Comparison of ENCODE assay signal across 16 cellular contexts in genomic region chr5:11251242-11251641, GRCh38.
DNase-seq lines count a peak whose midpoint lies in the region; ATAC-seq, FAIRE-seq and TF ChIP-seq lines count a peak whose summit lies in the region.
"Had no signal": no experiment of that assay in that cellular context is flagged by ENCODE, and none has a peak within 500 bp of the region (broad histone marks: within the 10 kb centered on the region; RNA-seq: fewer than 3 reads in every experiment).

No MANE protein-coding gene starts in this region.

- peaks cover 5% of the 10 kb centered on the region for H3K4me1 ChIP-seq in astrocyte (ENCODE audit: insufficient read depth, low read length)
- H3K4me1 ChIP-seq in keratinocyte (ENCODE audit: control insufficient read depth, extremely low read depth, insufficient read depth, low read length) = peaks cover 26% of the 10 kb centered on the region
- H3K4me1 ChIP-seq: HAP-1 had no signal

- H3K4me2 ChIP-seq in astrocyte (ENCODE audit: low read length) (no peak overlapping the region), keratinocyte (ENCODE audit: control insufficient read depth, extremely low read depth, insufficient read depth, low read depth, low read length) (peak overlapping the region; percentile 77)

- H3K9me3 Mint-ChIP-seq in astrocyte (ENCODE audit: unreplicated experiment) = no peaks in the 10 kb centered on the region

- H3K9me3 ChIP-seq in astrocyte (ENCODE audit: insufficient read depth, low read depth, low read length) = no peaks in the 10 kb centered on the region
- H3K9me3 ChIP-seq in keratinocyte (ENCODE audit: control insufficient read depth, low read depth, low read length) = no peaks in the 10 kb centered on the region
- H3K9me3 ChIP-seq: HAP-1 had no signal

- no peak for FAIRE-seq in astrocyte (lab: Jason Lieb, UNC)
- peak; percentile 96 for FAIRE-seq in keratinocyte (lab: Jason Lieb, UNC)
- FAIRE-seq: TTC549 had no signal

- no peak overlapping the region for H3K27ac Mint-ChIP-seq in astrocyte (ENCODE audit: unreplicated experiment)

- no peaks in the 10 kb centered on the region for H3K27me3 ChIP-seq in astrocyte (ENCODE audit: insufficient read depth, low read length)
- H3K27me3 ChIP-seq in keratinocyte (ENCODE audit: control insufficient read depth, extremely low read depth, insufficient read depth, low read length) = no peaks in the 10 kb centered on the region
- H3K27me3 ChIP-seq in H7 (ENCODE audit: control insufficient read depth, insufficient read depth, low read length) = no peaks in the 10 kb centered on the region

- H3K9ac ChIP-seq in astrocyte (ENCODE audit: low read length) (no peak overlapping the region), keratinocyte (ENCODE audit: control insufficient read depth, extremely low read depth, insufficient read depth, low read length) (no peak overlapping the region)

- H3K9me1 ChIP-seq in keratinocyte (ENCODE audit: control insufficient read depth, extremely low read depth, insufficient read depth, low read length) = no peaks in the 10 kb centered on the region

- peaks cover 2% of the 10 kb centered on the region for H3K27me3 Mint-ChIP-seq in astrocyte (ENCODE audit: low read depth, unreplicated experiment)
- H3K27me3 Mint-ChIP-seq: central memory CD8-positive, alpha-beta T cell had no signal

- H3K79me2 ChIP-seq in astrocyte (ENCODE audit: insufficient read depth, low read length) (no peaks in the 10 kb centered on the region), keratinocyte (ENCODE audit: control insufficient read depth, insufficient read depth, low read length) (no peaks in the 10 kb centered on the region)

- H3K36me3 Mint-ChIP-seq in astrocyte (ENCODE audit: low read depth, unreplicated experiment) = no peaks in the 10 kb centered on the region

- DNase-seq in AG10803 (ENCODE audit: low read depth) (peak; percentile 1), HS-5 (ENCODE audit: low read depth) (peak; percentile 73), astrocyte (ENCODE audit: low read depth) (peak; percentile 46), keratinocyte (ENCODE audit: low read depth, low spot score) (peak; percentile 25), H7 (no peak)
- DNase-seq: activated CD8-positive, alpha-beta memory T cell treated with anti-CD3 and anti-CD28 coated beads for 24 hours; NCI-H1436; SHP77 treated with DMSO at 0.1 percent for 48 hours; stimulated activated CD4-positive, alpha-beta T cell treated with anti-CD3 and anti-CD28 coated beads, Interleukin-4, amount 100 ng/mL, for 1 hour; stimulated activated naive CD4-positive, alpha-beta T cell had no signal

- H3K4me3 Mint-ChIP-seq in astrocyte (ENCODE audit: unreplicated experiment) = no peak overlapping the region
- H3K4me3 Mint-ChIP-seq: central memory CD8-positive, alpha-beta T cell had no signal

- H4K20me1 ChIP-seq in astrocyte (ENCODE audit: insufficient read depth, low read length) (no peaks in the 10 kb centered on the region), keratinocyte (ENCODE audit: control insufficient read depth, extremely low read depth, insufficient read depth, low read length) (no peaks in the 10 kb centered on the region)

- TF ChIP-seq CTCF in AG10803 (conservative IDR thresholded peaks at IDR 0.05; ENCODE audit: low read length) (no peak), astrocyte (IDR thresholded peaks at IDR 0.05; ENCODE audit: insufficient read depth, low read depth, low read length) (no peak), keratinocyte (optimal IDR thresholded peaks at IDR 0.05 in 1 of 3, IDR thresholded peaks at IDR 0.05 in 1 of 3, conservative IDR thresholded peaks at IDR 0.05 in 1 of 3; ENCODE audit: extremely low read depth in 1 of 3, insufficient read depth in 2 of 3, low read length in 3 of 3) (no peak)

- H3K27ac ChIP-seq in astrocyte (ENCODE audit: low read depth, low read length) = no peak overlapping the region
- peak overlapping the region; percentile 7 for H3K27ac ChIP-seq in keratinocyte (ENCODE audit: control insufficient read depth, insufficient read depth, low read length)

- no peaks in the 10 kb centered on the region for H3K36me3 ChIP-seq in astrocyte (ENCODE audit: insufficient read depth, low read length)
- H3K36me3 ChIP-seq in keratinocyte (ENCODE audit: control insufficient read depth in 2 of 2, extremely low read depth in 1 of 2, insufficient read depth in 2 of 2, low read length in 2 of 2) = no peaks in the 10 kb centered on the region
- H3K36me3 ChIP-seq in H7 (replicated peaks; ENCODE audit: control insufficient read depth, insufficient read depth, low read length) = no peaks in the 10 kb centered on the region
- H3K36me3 ChIP-seq: HAP-1 had no signal

- dilution Hi-C loops in keratinocyte (cut with MboI; ENCODE audit: extremely low pct_ligation_motif_present, low sequenced_read_pairs) = no loop called here

- H2AFZ ChIP-seq in astrocyte (ENCODE audit: low read depth, low read length) (no peak overlapping the region), keratinocyte (ENCODE audit: control insufficient read depth, low read length) (peak overlapping the region; percentile 77)

- H3K4me3 ChIP-seq in AG10803 (ENCODE audit: low read length) = no peak overlapping the region
- no peak overlapping the region for H3K4me3 ChIP-seq in astrocyte (ENCODE audit: insufficient read depth, low read depth, low read length)
- peak overlapping the region in 1 of 3 experiments; percentile 23 for H3K4me3 ChIP-seq in keratinocyte (ENCODE audit: control insufficient read depth in 2 of 3, extremely low read depth in 1 of 3, insufficient read depth in 2 of 3, low read depth in 1 of 3, low read length in 3 of 3)
- no peak overlapping the region for H3K4me3 ChIP-seq in H7 (ENCODE audit: insufficient read depth, low read depth, low read length)
- H3K4me3 ChIP-seq: HAP-1 had no signal

- no peak for ATAC-seq in GM18873 (IDR thresholded peaks at IDR 0.05; ENCODE audit: low FRiP score, unreplicated experiment)
- no peak for ATAC-seq in GM21576 (IDR thresholded peaks at IDR 0.05; ENCODE audit: unreplicated experiment)
- no peak for ATAC-seq in HG03457 (IDR thresholded peaks at IDR 0.05; ENCODE audit: unreplicated experiment)

- peaks cover 19% of the 10 kb centered on the region for H3K4me1 Mint-ChIP-seq in astrocyte (ENCODE audit: low read depth, unreplicated experiment)
- H3K4me1 Mint-ChIP-seq: central memory CD8-positive, alpha-beta T cell had no signal
